8 cellular contexts compared by ENCODE assay signal in the genomic region with DNA sequence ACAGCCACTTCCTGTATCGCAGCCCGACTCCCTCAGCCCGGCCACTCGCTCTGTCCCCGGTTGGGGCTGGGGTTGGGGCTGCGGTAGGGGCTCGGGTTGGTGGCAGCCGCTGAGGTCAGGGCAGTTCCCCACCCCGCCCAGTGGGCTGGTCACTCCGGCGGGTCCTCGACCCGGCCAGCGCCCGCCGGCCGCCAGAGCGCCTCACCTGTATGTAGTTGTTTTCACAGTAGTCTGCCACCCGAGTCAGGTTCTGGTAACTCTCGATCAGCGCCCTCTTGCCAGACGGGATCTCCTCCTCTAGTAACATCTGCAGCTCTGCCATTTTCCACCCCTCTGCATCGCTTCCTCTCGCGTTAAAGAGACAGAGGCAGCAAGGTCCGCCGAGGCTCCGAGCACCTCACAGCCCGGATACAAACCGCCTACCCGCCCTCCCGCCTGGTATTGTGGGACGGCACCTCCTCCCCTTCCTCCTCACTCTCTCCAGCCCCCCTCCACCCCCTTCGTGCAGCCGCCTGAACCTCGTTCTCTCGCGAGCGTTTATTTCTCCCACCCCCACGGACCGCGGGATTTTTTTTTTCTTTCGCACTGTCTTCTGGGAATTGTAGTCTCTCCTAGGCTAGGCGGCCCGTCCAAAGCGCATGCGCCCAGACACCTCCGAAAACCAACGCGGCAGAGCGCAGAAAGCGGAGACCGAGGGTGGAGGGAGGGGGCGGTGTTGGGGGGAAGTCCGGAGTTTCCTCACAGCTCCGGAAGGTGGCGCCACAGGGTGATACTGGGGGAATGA. TPM values are rescaled to one million over a fixed set of nuclear protein-coding genes. Genes with fewer than 3 reads are reported as not detected.
A peak's percentile ranks its signal among the peaks of the same experiment; 100 is the strongest.
DNase-seq lines count a peak whose midpoint lies in the region; ATAC-seq and TF ChIP-seq lines count a peak whose summit lies in the region.

A gene (minus strand): TSS at position 417 of the 784 bp plus-strand sequence. CDS start 95 bp downstream, at position 322.

- peak within 1 kb of the TSS; percentile 67 for H3K27ac ChIP-seq in PC-3 (ENCODE audit: low read length)

- H3K9me2 ChIP-seq in PC-3 (replicated peaks; ENCODE audit: low read length): no peaks in the 10 kb centered on the region

- H3K36me3 ChIP-seq in PC-3 (ENCODE audit: low read depth, low read length): no peaks in the 10 kb centered on the region

- H3K9me3 ChIP-seq in PC-3 (ENCODE audit: low read length): no peaks in the 10 kb centered on the region
- no peaks in the 10 kb centered on the region for H3K9me3 ChIP-seq in mononuclear cell (ENCODE audit: low read depth, low read length)

- CTCF ChIA-PET in PC-3 (lab: Charles Lee): interaction anchor here (0.6 to 0.8 kb wide), 2 partner anchors 16 to 135 kb away, joined by 3 read pairs; no protein-coding TSS in a partner anchor

- DNase-seq in DMS153 treated with DMSO at 0.1 percent for 48 hours (lab: John Stamatoyannopoulos, UW; ENCODE audit: unreplicated experiment) (peak; percentile 67), PC-3 (peak; percentile 96), activated T-cell treated with anti-CD3 and anti-CD28 coated beads for 48 hours (ENCODE audit: low read depth) (peak; percentile 94), epithelial cell of esophagus (ENCODE audit: low read depth) (peak; percentile 98)
- peak; percentile 93 to 96 for DNase-seq in stimulated activated CD8-positive, alpha-beta memory T cell treated with anti-CD3 and anti-CD28 coated beads, Interleukin-4, amount 100 ng/mL, for 1 hour (ENCODE audit: low read depth in 2 of 2, low spot score in 1 of 2)

- peaks cover 42% of the 10 kb centered on the region for H3K79me2 ChIP-seq in PC-3 (ENCODE audit: low read length)

- no peak; the same call in 1 of the 2 replicates for TF ChIP-seq EP300 in Ishikawa (IDR thresholded peaks at IDR 0.05; ENCODE audit: borderline replicate concordance)

- H4K20me1 ChIP-seq in PC-3 (ENCODE audit: low read length): 0 out of 2 replicates have a peak, but pooled peaks cover 20% of the 10 kb centered on the region

- ATAC-seq in GM21529 (IDR thresholded peaks at IDR 0.05; ENCODE audit: unreplicated experiment) (peak; percentile 71), PC-3 (peak; percentile 85)

- H2AFZ ChIP-seq in PC-3 (ENCODE audit: low read length): peak within 1 kb of the TSS; percentile 95

- H3K4me1 ChIP-seq in PC-3 (ENCODE audit: insufficient read depth, low read length) (peaks cover 15% of the 10 kb centered on the region), mononuclear cell (ENCODE audit: insufficient read depth, low read length) (peaks cover 52% of the 10 kb centered on the region)

- peak within 1 kb of the TSS; percentile 99 for H3K4me2 ChIP-seq in PC-3 (ENCODE audit: low read length)

- intact Hi-C loops in PC-3 (cut with micrococcal nuclease): loop anchor here (1.0 to 2.0 kb wide), 2 partner anchors 22 to 134 kb away; no protein-coding TSS in a partner anchor

- H3K9ac ChIP-seq in PC-3 (ENCODE audit: low read length): peak within 1 kb of the TSS; percentile 81

- H3F3A ChIP-seq in PC-3 (ENCODE audit: low read length, unreplicated experiment): no peaks in the 10 kb centered on the region

- peak within 1 kb of the TSS; percentile 97 for H3K4me3 ChIP-seq in PC-3 (ENCODE audit: low read length)
- peak within 1 kb of the TSS; percentile 67 for H3K4me3 ChIP-seq in epithelial cell of esophagus (ENCODE audit: low read length)
- H3K4me3 ChIP-seq in mononuclear cell (ENCODE audit: low read length): peak within 1 kb of the TSS; percentile 99

- peak; percentile 53 for TF ChIP-seq RAD21 in Ishikawa (IDR thresholded peaks at IDR 0.05; ENCODE audit: low read depth)

- TF ChIP-seq CTCF in PC-3 (conservative IDR thresholded peaks at IDR 0.05; ENCODE audit: low read depth, low read length): no peak
- TF ChIP-seq CTCF in epithelial cell of esophagus (IDR thresholded peaks at IDR 0.05; ENCODE audit: insufficient read depth, low read depth, low read length, missing control alignments): peak; percentile 68

- BruUV-seq in PC-3 (replicated peaks; lab: Mats Ljungman, UMichigan): no TSS peak

- POLR2A ChIA-PET in PC-3 (lab: Charles Lee; ENCODE audit: unreplicated experiment): no interaction called here

- H3K27me3 ChIP-seq in PC-3 (ENCODE audit: low read length) (no peaks in the 10 kb centered on the region), mononuclear cell (ENCODE audit: insufficient read depth, low read length) (no peaks in the 10 kb centered on the region)

TF ChIP-seq in Ishikawa, 13 proteins besides CTCF, POLR2A, EP300 and RAD21:
- peak; percentile 67 for TF ChIP-seq TAF1 (IDR thresholded peaks at IDR 0.05; ENCODE audit: low read depth)
- TF ChIP-seq TEAD4 (IDR thresholded peaks at IDR 0.05): peak; percentile 18; the same call in 1 of the 2 replicates
- TF ChIP-seq FOXM1 (IDR thresholded peaks at IDR 0.05; ENCODE audit: borderline replicate concordance, low read depth): no peak
- peak; percentile 31; the same call in 1 of the 2 replicates for TF ChIP-seq EGR1 (IDR thresholded peaks at IDR 0.05)
- TF ChIP-seq CREB1 (IDR thresholded peaks at IDR 0.05; ENCODE audit: low read depth): no peak
- TF ChIP-seq, protein P1, sequence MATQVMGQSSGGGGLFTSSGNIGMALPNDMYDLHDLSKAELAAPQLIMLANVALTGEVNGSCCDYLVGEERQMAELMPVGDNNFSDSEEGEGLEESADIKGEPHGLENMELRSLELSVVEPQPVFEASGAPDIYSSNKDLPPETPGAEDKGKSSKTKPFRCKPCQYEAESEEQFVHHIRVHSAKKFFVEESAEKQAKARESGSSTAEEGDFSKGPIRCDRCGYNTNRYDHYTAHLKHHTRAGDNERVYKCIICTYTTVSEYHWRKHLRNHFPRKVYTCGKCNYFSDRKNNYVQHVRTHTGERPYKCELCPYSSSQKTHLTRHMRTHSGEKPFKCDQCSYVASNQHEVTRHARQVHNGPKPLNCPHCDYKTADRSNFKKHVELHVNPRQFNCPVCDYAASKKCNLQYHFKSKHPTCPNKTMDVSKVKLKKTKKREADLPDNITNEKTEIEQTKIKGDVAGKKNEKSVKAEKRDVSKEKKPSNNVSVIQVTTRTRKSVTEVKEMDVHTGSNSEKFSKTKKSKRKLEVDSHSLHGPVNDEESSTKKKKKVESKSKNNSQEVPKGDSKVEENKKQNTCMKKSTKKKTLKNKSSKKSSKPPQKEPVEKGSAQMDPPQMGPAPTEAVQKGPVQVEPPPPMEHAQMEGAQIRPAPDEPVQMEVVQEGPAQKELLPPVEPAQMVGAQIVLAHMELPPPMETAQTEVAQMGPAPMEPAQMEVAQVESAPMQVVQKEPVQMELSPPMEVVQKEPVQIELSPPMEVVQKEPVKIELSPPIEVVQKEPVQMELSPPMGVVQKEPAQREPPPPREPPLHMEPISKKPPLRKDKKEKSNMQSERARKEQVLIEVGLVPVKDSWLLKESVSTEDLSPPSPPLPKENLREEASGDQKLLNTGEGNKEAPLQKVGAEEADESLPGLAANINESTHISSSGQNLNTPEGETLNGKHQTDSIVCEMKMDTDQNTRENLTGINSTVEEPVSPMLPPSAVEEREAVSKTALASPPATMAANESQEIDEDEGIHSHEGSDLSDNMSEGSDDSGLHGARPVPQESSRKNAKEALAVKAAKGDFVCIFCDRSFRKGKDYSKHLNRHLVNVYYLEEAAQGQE (IDR thresholded peaks at IDR 0.05; ENCODE audit: low read depth): no peak
- TF ChIP-seq, protein P2, sequence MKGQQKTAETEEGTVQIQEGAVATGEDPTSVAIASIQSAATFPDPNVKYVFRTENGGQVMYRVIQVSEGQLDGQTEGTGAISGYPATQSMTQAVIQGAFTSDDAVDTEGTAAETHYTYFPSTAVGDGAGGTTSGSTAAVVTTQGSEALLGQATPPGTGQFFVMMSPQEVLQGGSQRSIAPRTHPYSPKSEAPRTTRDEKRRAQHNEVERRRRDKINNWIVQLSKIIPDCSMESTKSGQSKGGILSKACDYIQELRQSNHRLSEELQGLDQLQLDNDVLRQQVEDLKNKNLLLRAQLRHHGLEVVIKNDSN (IDR thresholded peaks at IDR 0.05): no peak
- TF ChIP-seq YY1 (IDR thresholded peaks at IDR 0.05; ENCODE audit: low read depth): peak; percentile 79
- TF ChIP-seq CEBPB (IDR thresholded peaks at IDR 0.05): no peak
- TF ChIP-seq TCF12 (IDR thresholded peaks at IDR 0.05; ENCODE audit: low read depth): peak; percentile 24; the same call in 1 of the 2 replicates
- TF ChIP-seq, protein P3, sequence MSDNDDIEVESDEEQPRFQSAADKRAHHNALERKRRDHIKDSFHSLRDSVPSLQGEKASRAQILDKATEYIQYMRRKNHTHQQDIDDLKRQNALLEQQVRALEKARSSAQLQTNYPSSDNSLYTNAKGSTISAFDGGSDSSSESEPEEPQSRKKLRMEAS (IDR thresholded peaks at IDR 0.05): peak; percentile 62
- no peak for TF ChIP-seq ZBTB7A (IDR thresholded peaks at IDR 0.05; ENCODE audit: low read depth)
- TF ChIP-seq NFIC (IDR thresholded peaks at IDR 0.05): no peak

RNA-seq across cellular contexts. Expression of the gene that starts here (rescaled TPM):
- 20.7 and 25.2 TPM in 2 replicates for total RNA-seq in PC-3 (2014; rRNA removed)
- total RNA-seq in mononuclear cell: 100 TPM

Comparison
In these comparisons a context has a peak if more than half of its experiments do, and no peak if none do; other contexts are left out.
1. Peak in every context shown above with its lines: DNase-seq, ATAC-seq, H3K4me3 ChIP-seq and H3K27ac ChIP-seq.